17 cellular contexts compared by ENCODE assay signal in the genomic region with DNA sequence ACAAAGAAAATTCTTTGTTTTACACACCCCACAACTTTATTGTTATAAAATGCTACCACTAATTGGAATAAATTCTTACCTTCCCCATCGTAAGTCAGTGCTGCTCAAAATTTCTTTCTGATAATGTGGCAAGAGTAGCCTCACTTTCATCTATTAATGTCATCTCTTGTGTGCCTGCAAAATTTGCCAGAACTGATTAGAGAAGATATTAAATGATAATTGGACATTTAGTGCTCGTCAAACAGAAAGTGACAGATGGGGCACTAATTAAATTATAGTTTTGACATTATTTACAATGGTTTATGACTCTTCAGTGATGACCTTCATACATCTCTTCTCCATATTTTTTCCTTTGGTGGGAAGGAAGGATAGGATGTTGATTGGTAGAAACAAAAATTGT.
A peak's percentile ranks its signal among the peaks of the same experiment; 100 is the strongest.
DNase-seq lines count a peak whose midpoint lies in the region; ATAC-seq and TF ChIP-seq lines count a peak whose summit lies in the region.
"Had no signal": no experiment of that assay in that cellular context is flagged by ENCODE, and none has a peak within 500 bp of the region (broad histone marks: within the 10 kb centered on the region; RNA-seq: fewer than 3 reads in every experiment).

No MANE protein-coding gene starts in this region.

- ATAC-seq in HG02759 (IDR thresholded peaks at IDR 0.05; ENCODE audit: unreplicated experiment) = no peak
- ATAC-seq: A549, GM23338 had no signal

- CTCF ChIA-PET in SK-N-SH (lab: Yijun Ruan, JAX) = no interaction called here

- H3K4me2 ChIP-seq in SK-N-SH = no peak overlapping the region
- H3K4me2 ChIP-seq: A549, BLaER1, GM23338 had no signal

- no peaks in the 10 kb centered on the region for H4K20me1 ChIP-seq in SK-N-SH (ENCODE audit: insufficient read depth)
- H4K20me1 ChIP-seq: BLaER1 had no signal

- 17% methylated on average over 2 of the region's 2 CpGs for WGBS in SK-N-SH (ENCODE audit: low lambda C conversion rate)

- no peak overlapping the region for H3K4me3 ChIP-seq in SK-N-SH (ENCODE audit: low read depth in 2 of 2, low read length in 1 of 2)
- H3K4me3 ChIP-seq: A549, BLaER1, GM23338 had no signal

- H3K27ac ChIP-seq in SK-N-SH (ENCODE audit: low read depth in 2 of 2, low read length in 1 of 2) = no peak overlapping the region
- H3K27ac ChIP-seq: 22Rv1, A549, BLaER1 had no signal

- POLR2A ChIA-PET in SK-N-SH (lab: Yijun Ruan, JAX) = no interaction called here

- no peaks in the 10 kb centered on the region; a peak in 1 of 4 replicates for H3K4me1 ChIP-seq in SK-N-SH (ENCODE audit: control insufficient read depth in 1 of 2, insufficient read depth in 2 of 2, low read depth in 1 of 2, low read length in 1 of 2)
- H3K4me1 ChIP-seq: A549, BLaER1 had no signal

- no peaks in the 10 kb centered on the region for H3F3A ChIP-seq in SK-N-SH (replicated peaks; ENCODE audit: insufficient read depth)

- no peaks in the 10 kb centered on the region for H3K27me3 ChIP-seq in SK-N-SH (ENCODE audit: insufficient read depth)
- H3K27me3 ChIP-seq: BLaER1 had no signal

- no peaks in the 10 kb centered on the region for H3K79me2 ChIP-seq in SK-N-SH (ENCODE audit: insufficient read depth)

- no peak overlapping the region for H3K9ac ChIP-seq in SK-N-SH
- H3K9ac ChIP-seq: BLaER1 had no signal

- H2AFZ ChIP-seq in SK-N-SH (ENCODE audit: low read depth) = no peak overlapping the region
- H2AFZ ChIP-seq: GM23338 had no signal

- H3K9me3 ChIP-seq in SK-N-SH = peaks cover 9% of the 10 kb centered on the region; the same call in 1 of the 2 replicates
- H3K9me3 ChIP-seq: A549, BLaER1 had no signal

- no peak for TF ChIP-seq RAD21 in SK-N-SH (IDR thresholded peaks at IDR 0.05; ENCODE audit: low read length)

- DNase-seq in NCI-H1105 treated with DMSO at 0.1 percent for 48 hours (lab: John Stamatoyannopoulos, UW) (peak; percentile 17), NCI-H1105 (lab: John Stamatoyannopoulos, UW) (no peak), NCI-H524 treated with DMSO at 0.1 percent for 48 hours (lab: John Stamatoyannopoulos, UW) (peak; percentile 20), SK-N-SH (peak; percentile 1), NOMO-1 treated with DMSO at 0.1 percent for 48 hours (lab: John Stamatoyannopoulos, UW; ENCODE audit: unreplicated experiment) (no peak), putamen (ENCODE audit: low spot score) (no peak)
- DNase-seq: CD4-positive, alpha-beta memory T cell; DMS153; DMS79; GDM1; HCEC 1CT; IMR-90 had no signal

- no peaks in the 10 kb centered on the region for H3K36me3 ChIP-seq in SK-N-SH (replicated peaks in 1 of 2; ENCODE audit: control insufficient read depth in 1 of 2, insufficient read depth in 2 of 2, low read length in 1 of 2)
- H3K36me3 ChIP-seq: BLaER1 had no signal

- TF ChIP-seq CTCF in SK-N-SH (IDR thresholded peaks at IDR 0.05) = no peak

- H3K9me2 ChIP-seq in SK-N-SH = no peaks in the 10 kb centered on the region

- TF ChIP-seq EP300 in SK-N-SH (IDR thresholded peaks at IDR 0.05; ENCODE audit: borderline replicate concordance in 1 of 2, low read depth in 1 of 2, low read length in 1 of 2) = peak in 1 of 2 experiments; percentile 83; a peak in 2 of 4 replicates

TF ChIP-seq in SK-N-SH, 30 proteins besides CTCF, POLR2A, EP300 and RAD21:
- TF ChIP-seq RFX5 (IDR thresholded peaks at IDR 0.05; ENCODE audit: low read length) (no peak), RCOR1 (IDR thresholded peaks at IDR 0.05; ENCODE audit: low read length) (0 out of 2 replicates have a peak, but pooled peaks have one; percentile 13), GATA2 (CRISPR knock-in tag; IDR thresholded peaks at IDR 0.05) (peak; percentile 25; the same call in 1 of the 2 replicates)

Comparison
In these comparisons a context has a peak if more than half of its experiments do, and no peak if none do; other contexts are left out.
1. DNase-seq: peak in NCI-H1105 treated with DMSO at 0.1 percent for 48 hours (single experiment), NCI-H524 treated with DMSO at 0.1 percent for 48 hours (single experiment) and SK-N-SH (single experiment); none in NCI-H1105 (single experiment), NOMO-1 treated with DMSO at 0.1 percent for 48 hours (single experiment) and putamen (single experiment).